8 cellular contexts compared by ENCODE assay signal in genomic region chr16:89217138-89217387, GRCh38. TPM values are rescaled to one million over a fixed set of nuclear protein-coding genes. Genes with fewer than 3 reads are reported as not detected.
DNase-seq lines count a peak whose midpoint lies in the region; ATAC-seq and TF ChIP-seq lines count a peak whose summit lies in the region.

No MANE protein-coding gene starts in this region.

- DNase-seq in AG04449 (ENCODE audit: low read depth, low spot score): no peak
- DNase-seq in colonic mucosa: no peak
- DNase-seq in naive B cell: no peak
- DNase-seq in omental fat pad (ENCODE audit: low spot score): no peak

- POLR2A ChIA-PET in AG04449 (lab: Yijun Ruan, JAX): interaction anchor here (1.1 to 1.2 kb wide), 3 partner anchors 10 to 291 kb away, joined by 4 to 7 read pairs (median 4); partner anchors contain the start of gene SPG7

- no peaks in the 10 kb centered on the region for H3K27me3 Mint-ChIP-seq in naive B cell

- H3K4me1 Mint-ChIP-seq in naive B cell: peaks cover 10 to 19% (median 14%) of the 10 kb centered on the region in 3 donors

- ATAC-seq in naive B cell (ENCODE audit: low read depth in 2 of 2) (no peak), omental fat pad (ENCODE audit: low FRiP score) (no peak), HG03175 (IDR thresholded peaks at IDR 0.05; ENCODE audit: unreplicated experiment) (no peak), HG02610 (IDR thresholded peaks at IDR 0.05; ENCODE audit: unreplicated experiment) (no peak), GM18498 (IDR thresholded peaks at IDR 0.05; ENCODE audit: unreplicated experiment) (no peak)

- H3K9me3 ChIP-seq in KOPT-K1 (ENCODE audit: insufficient read depth, low read length, poor library complexity, severe bottlenecking) (no peaks in the 10 kb centered on the region), colonic mucosa (no peaks in the 10 kb centered on the region)

- H3K4me3 ChIP-seq in AG04449 (ENCODE audit: low read depth, low read length) (peak overlapping the region; percentile 96), colonic mucosa (peak overlapping the region; percentile 87)

- peak overlapping the region; percentile 92 to 93 for H3K9ac ChIP-seq in colonic mucosa (ENCODE audit: low read depth in 2 of 2, low read length in 2 of 2)

- CTCF ChIA-PET in AG04449 (lab: Yijun Ruan, JAX): interaction anchor here (0.8 to 1.7 kb wide), 7 partner anchors 9 to 473 kb away, joined by 3 to 11 read pairs (median 4); partner anchors contain the start of genes CDH15 and SPG7

- peak overlapping the region; percentile 81 to 99 (median 98) for H3K27ac Mint-ChIP-seq in naive B cell

- H3K36me3 Mint-ChIP-seq in naive B cell: peaks cover 0 to 8% of the 10 kb centered on the region in 2 donors

- no peak for TF ChIP-seq CTCF in AG04449 (IDR thresholded peaks at IDR 0.05; ENCODE audit: insufficient read depth, low read length, missing control alignments)
- no peak for TF ChIP-seq CTCF in colonic mucosa (IDR thresholded peaks at IDR 0.05)
- no peak for TF ChIP-seq CTCF in omental fat pad (IDR thresholded peaks at IDR 0.05)

- no peaks in the 10 kb centered on the region for H3K9me3 Mint-ChIP-seq in naive B cell

- peak overlapping the region; percentile 73 to 95 (median 89) for H3K4me3 Mint-ChIP-seq in naive B cell

- H3K4me1 ChIP-seq in colonic mucosa: peaks cover 3% of the 10 kb centered on the region

- H3K27ac ChIP-seq in KOPT-K1 (ENCODE audit: low read depth, low read length, poor library complexity, severe bottlenecking) (peak overlapping the region; percentile 85), colonic mucosa (peak overlapping the region; percentile 92)

- intact Hi-C loops in colonic mucosa (cut with DNase I): loop anchor here (5.0 to 10.0 kb wide), 2 partner anchors 275 to 362 kb away; partner anchors contain the start of genes GALNS and TRAPPC2L

- H3K36me3 ChIP-seq in KOPT-K1 (ENCODE audit: insufficient read depth, low read length) (peaks cover 19% of the 10 kb centered on the region; the same call in 1 of the 2 replicates), colonic mucosa (no peaks in the 10 kb centered on the region)

- H3K27me3 ChIP-seq in colonic mucosa: no peaks in the 10 kb centered on the region

RNA-seq across cellular contexts. Expression of gene ZNF778, which starts 0.4 kb away (rescaled TPM):
- 1 to 10 TPM; 3.9 to 6.4 TPM for total RNA-seq in colonic mucosa
- 1 to 10 TPM; 1.5 to 7.1 (median 4.2) TPM for polyA plus RNA-seq in naive B cell (ENCODE audit: low read depth in 6 of 6)
- total RNA-seq in omental fat pad: 10 to 100 TPM in 2 of 4 donors, 1 to 10 TPM in 2; 5.7 to 22.8 (median 13.4) TPM

RNA-seq across cellular contexts. Expression of gene SLC22A31, which starts 16.7 kb away (rescaled TPM):
- 1 to 10 TPM in 1 of 2 donors, not detected in 1; 1.3 TPM for total RNA-seq in colonic mucosa
- polyA plus RNA-seq in naive B cell (ENCODE audit: low read depth in 6 of 6): not detected
- not detected for total RNA-seq in omental fat pad

RNA-seq across cellular contexts. Expression of gene CDH15, which starts 45.5 kb away (rescaled TPM):
- total RNA-seq in colonic mucosa (not detected), omental fat pad (not detected)
- not detected for polyA plus RNA-seq in naive B cell (ENCODE audit: low read depth in 6 of 6)
